ENCODE assay signal across 27 cellular contexts in genomic region chr11:20712912-20713311, GRCh38. TPM values are rescaled to one million over a fixed set of nuclear protein-coding genes. Genes with fewer than 3 reads are reported as not detected.
"Had no signal": no experiment of that assay in that cellular context is flagged by ENCODE, and none has a peak within 500 bp of the region (broad histone marks: within the 10 kb centered on the region; RNA-seq: fewer than 3 reads in every experiment).

No MANE protein-coding gene starts in this region.

- H3K9me3 ChIP-seq: SJSA1 had no signal

- H3K4me1 ChIP-seq: SJSA1 had no signal

- H3K36me3 ChIP-seq: SJSA1 had no signal

- H3K27ac ChIP-seq: SJSA1 had no signal

- H3K4me1 Mint-ChIP-seq: activated CD4-positive, alpha-beta memory T cell treated with anti-CD3 and anti-CD28 coated beads, Interleukin-2, amount 10 ng/mL, durations not matched to agents 7 days and 5 days; activated T-helper 17 cell treated with anti-CD3 and anti-CD28 coated beads, Interleukin-2, amount 50 U/mL, for 72 hours; brain; T-helper 17 cell had no signal

- H3K4me3 Mint-ChIP-seq: activated CD4-positive, alpha-beta memory T cell treated with anti-CD3 and anti-CD28 coated beads, Interleukin-2, amount 10 ng/mL, durations not matched to agents 7 days and 5 days; activated naive CD4-positive, alpha-beta T cell treated with anti-CD3 and anti-CD28 coated beads for 36 hours; activated naive CD8-positive, alpha-beta T cell; activated T-helper 17 cell treated with anti-CD3 and anti-CD28 coated beads, Interleukin-2, amount 50 U/mL, for 72 hours; brain; T-helper 17 cell had no signal

- H3K27me3 Mint-ChIP-seq: activated CD4-positive, alpha-beta memory T cell treated with anti-CD3 and anti-CD28 coated beads, Interleukin-2, amount 10 ng/mL, durations not matched to agents 7 days and 5 days; activated T-helper 17 cell treated with anti-CD3 and anti-CD28 coated beads, Interleukin-2, amount 50 U/mL, for 72 hours; brain; T-helper 17 cell had no signal

- DNase-seq: activated CD4-positive, alpha-beta memory T cell treated with anti-CD3 and anti-CD28 coated beads, Interleukin-2, amount 10 ng/mL, durations not matched to agents 7 days and 5 days; activated CD4-positive, alpha-beta T cell treated with anti-CD3 and anti-CD28 coated beads, Interleukin-2, amount 50 U/mL, for 1 hour; activated CD4-positive, CD25-positive, alpha-beta regulatory T cell; activated gamma-delta T cell; activated naive CD4-positive, alpha-beta T cell treated with anti-CD3 and anti-CD28 coated beads for 36 hours; activated T-cell treated with anti-CD3 and anti-CD28 coated beads for 4 hours; activated T-cell treated with anti-CD3 and anti-CD28 coated beads, Interleukin-2, amount 50 U/mL, for 48 hours; amygdala; cerebellar nuclear complex; NCI-H1092; NCI-H1417; NCI-H1930; NCI-H2171 treated with DMSO at 0.1 percent for 48 hours; NCI-H446 treated with DMSO at 0.1 percent for 48 hours; NCI-H524 treated with DMSO at 0.1 percent for 48 hours; NCI-H82; PC-3; SHP77; T-helper 17 cell; T1000 had no signal

- H3K27ac Mint-ChIP-seq: activated CD4-positive, alpha-beta memory T cell treated with anti-CD3 and anti-CD28 coated beads, Interleukin-2, amount 10 ng/mL, durations not matched to agents 7 days and 5 days; activated naive CD4-positive, alpha-beta T cell treated with anti-CD3 and anti-CD28 coated beads for 36 hours; activated naive CD8-positive, alpha-beta T cell; activated T-helper 17 cell treated with anti-CD3 and anti-CD28 coated beads, Interleukin-2, amount 50 U/mL, for 72 hours; brain; T-helper 17 cell had no signal

- H3K4me3 ChIP-seq: SJSA1 had no signal

- ATAC-seq: activated T-helper 17 cell treated with anti-CD3 and anti-CD28 coated beads, Interleukin-2, amount 50 U/mL, for 72 hours; PC-3; T-helper 17 cell had no signal

- H3K27me3 ChIP-seq: SJSA1 had no signal

- H3K9me3 Mint-ChIP-seq: activated CD4-positive, alpha-beta memory T cell treated with anti-CD3 and anti-CD28 coated beads, Interleukin-2, amount 10 ng/mL, durations not matched to agents 7 days and 5 days; activated T-helper 17 cell treated with anti-CD3 and anti-CD28 coated beads, Interleukin-2, amount 50 U/mL, for 72 hours had no signal

- H3K36me3 Mint-ChIP-seq: activated naive CD8-positive, alpha-beta T cell had no signal

RNA-seq across cellular contexts. Expression of gene NELL1, which starts 43.5 kb away (rescaled TPM):
- total RNA-seq: activated CD4-positive, alpha-beta memory T cell treated with anti-CD3 and anti-CD28 coated beads, Interleukin-2, amount 10 ng/mL, durations not matched to agents 7 days and 5 days; activated CD8-positive, alpha-beta memory T cell treated with anti-CD3 and anti-CD28 coated beads for 36 hours; activated naive CD4-positive, alpha-beta T cell treated with anti-CD3 and anti-CD28 coated beads for 36 hours; activated T-helper 17 cell treated with anti-CD3 and anti-CD28 coated beads, Interleukin-2, amount 50 U/mL, for 72 hours; LHCN-M2; M059J; PC-3; SJSA1; T-helper 17 cell had no signal
